ENCODE assay signal across 1 cellular context in genomic region chr12:121802843-121803698, GRCh38.
A peak's percentile ranks its signal among the peaks of the same experiment; 100 is the strongest.
TF ChIP-seq lines count a peak whose summit lies in the region.

No MANE protein-coding gene starts in this region.

TF ChIP-seq in GM23338, 12 proteins besides CTCF, POLR2A, EP300 and RAD21 (continued from another document):
- TF ChIP-seq REST (IDR thresholded peaks at IDR 0.05; ENCODE audit: unreplicated experiment) (no peak), EZH2phosphoT487 (IDR thresholded peaks at IDR 0.05; ENCODE audit: unreplicated experiment) (no peak), NANOG (IDR thresholded peaks at IDR 0.05; ENCODE audit: borderline replicate concordance) (no peak), STAT1 (IDR thresholded peaks at IDR 0.05; ENCODE audit: unreplicated experiment) (no peak), CREB1 (CRISPR knock-in tag; IDR thresholded peaks at IDR 0.05; ENCODE audit: low read depth) (0 out of 2 replicates have a peak, but pooled peaks have one; percentile 31), ZNF331 (CRISPR knock-in tag; IDR thresholded peaks at IDR 0.05; ENCODE audit: low read depth) (no peak), ZNF114 (CRISPR knock-in tag; IDR thresholded peaks at IDR 0.05) (no peak), POLR2AphosphoS5 (IDR thresholded peaks at IDR 0.05; ENCODE audit: low read depth) (peak; percentile 91), JUNB (IDR thresholded peaks at IDR 0.05; ENCODE audit: unreplicated experiment) (no peak), EZH2 (IDR thresholded peaks at IDR 0.05; ENCODE audit: low read depth, unreplicated experiment) (no peak)
TF ChIP-seq in GM23338: peak in this region for 3.
